Comparison of ENCODE assay signal across 9 cellular contexts in genomic region chr14:69629225-69630127, GRCh38. TPM values are rescaled to one million over a fixed set of nuclear protein-coding genes. Genes with fewer than 3 reads are reported as not detected.
DNase-seq lines count a peak whose midpoint lies in the region; ATAC-seq and TF ChIP-seq lines count a peak whose summit lies in the region.
"Had no signal": no experiment of that assay in that cellular context is flagged by ENCODE, and none has a peak within 500 bp of the region (broad histone marks: within the 10 kb centered on the region; RNA-seq: fewer than 3 reads in every experiment).

No MANE protein-coding gene starts in this region.

- H3K27ac Mint-ChIP-seq in activated CD4-positive, alpha-beta T cell treated with anti-CD3 and anti-CD28 coated beads, Interleukin-2, amount 10 ng/mL, durations not matched to agents 24 days and 14 days = peak overlapping the region; percentile 89
- peak overlapping the region in 9 of 10 donors; percentile 23 to 90 (median 56) for H3K27ac Mint-ChIP-seq in naive thymus-derived CD8-positive, alpha-beta T cell

- no peaks in the 10 kb centered on the region for H3K9me3 Mint-ChIP-seq in activated CD4-positive, alpha-beta T cell treated with anti-CD3 and anti-CD28 coated beads, Interleukin-2, amount 10 ng/mL, durations not matched to agents 24 days and 14 days
- H3K9me3 Mint-ChIP-seq in naive thymus-derived CD8-positive, alpha-beta T cell = no peaks in the 10 kb centered on the region

- no peaks in the 10 kb centered on the region for H3K27me3 Mint-ChIP-seq in activated CD4-positive, alpha-beta T cell treated with anti-CD3 and anti-CD28 coated beads, Interleukin-2, amount 10 ng/mL, durations not matched to agents 24 days and 14 days
- no peaks in the 10 kb centered on the region for H3K27me3 Mint-ChIP-seq in naive thymus-derived CD8-positive, alpha-beta T cell

- H3K4me3 Mint-ChIP-seq in activated CD4-positive, alpha-beta T cell treated with anti-CD3 and anti-CD28 coated beads, Interleukin-2, amount 10 ng/mL, durations not matched to agents 24 days and 14 days = peak overlapping the region; percentile 48
- H3K4me3 Mint-ChIP-seq in naive thymus-derived CD8-positive, alpha-beta T cell = peak overlapping the region in 6 of 10 donors; percentile 1 to 68 (median 34)

- no peak for ATAC-seq in naive thymus-derived CD8-positive, alpha-beta T cell

- POLR2A ChIA-PET in naive thymus-derived CD8-positive, alpha-beta T cell (lab: Charles Lee) = interaction anchor here (0.5 to 1.4 kb wide), 3 partner anchors 11 to 156 kb away, joined by 3 to 5 read pairs (median 5); no protein-coding TSS in a partner anchor

- peaks cover 82% of the 10 kb centered on the region for H3K4me1 Mint-ChIP-seq in activated CD4-positive, alpha-beta T cell treated with anti-CD3 and anti-CD28 coated beads, Interleukin-2, amount 10 ng/mL, durations not matched to agents 24 days and 14 days
- peaks cover 59 to 97% (median 95%) of the 10 kb centered on the region in 4 donors for H3K4me1 Mint-ChIP-seq in naive thymus-derived CD8-positive, alpha-beta T cell

- peaks cover 31% of the 10 kb centered on the region for H3K36me3 Mint-ChIP-seq in activated CD4-positive, alpha-beta T cell treated with anti-CD3 and anti-CD28 coated beads, Interleukin-2, amount 10 ng/mL, durations not matched to agents 24 days and 14 days (ENCODE audit: low read depth)
- H3K36me3 Mint-ChIP-seq in naive thymus-derived CD8-positive, alpha-beta T cell = peaks cover 0 to 3% (median 0%) of the 10 kb centered on the region in 3 donors

- TF ChIP-seq CTCF in GM20000 (IDR thresholded peaks at IDR 0.05; ENCODE audit: extremely low read depth, missing control alignments) = no peak

- intact Hi-C loops in activated CD4-positive, alpha-beta T cell treated with anti-CD3 and anti-CD28 coated beads, Interleukin-2, amount 10 ng/mL, durations not matched to agents 24 days and 14 days (cut with micrococcal nuclease) = no loop called here

- peak; percentile 33; the same call in 1 of the 2 replicates for TF ChIP-seq POLR2A in Raji (IDR thresholded peaks at IDR 0.05; ENCODE audit: insufficient read depth, low read depth, low read length)

- no peak for DNase-seq in activated CD4-positive, alpha-beta T cell treated with anti-CD3 and anti-CD28 coated beads, Interleukin-2, amount 10 ng/mL, durations not matched to agents 24 days and 14 days
- DNase-seq in activated CD4-positive, alpha-beta T cell treated with anti-CD3 and anti-CD28 coated beads for 4 hours = no peak
- DNase-seq in GM20000 (ENCODE audit: low spot score) (peak; percentile 47), GOT3 (lab: John Stamatoyannopoulos, UW) (no peak), HPDE6-E6E7 (ENCODE audit: extremely low spot score) (no peak), A172 (ENCODE audit: low spot score) (no peak)
- DNase-seq in naive thymus-derived CD8-positive, alpha-beta T cell = no peak
- DNase-seq: NCI-H510A had no signal

RNA-seq across cellular contexts. Expression of gene SUSD6, which starts 18.1 kb away (rescaled TPM):
- total RNA-seq in activated CD4-positive, alpha-beta T cell treated with anti-CD3 and anti-CD28 coated beads, Interleukin-2, amount 10 ng/mL, durations not matched to agents 24 days and 14 days = 73.4 and 78.9 TPM in 2 replicates
- 10 to 100 TPM; 34.7 to 38.8 TPM for total RNA-seq in naive thymus-derived CD8-positive, alpha-beta T cell
- 1 to 10 TPM; 4.5 to 6.8 (median 5.6) TPM for polyA plus RNA-seq in naive thymus-derived CD8-positive, alpha-beta T cell
- total RNA-seq in A172 (2014; rRNA removed; shearing (Covaris generic)) = 2.4 and 3.1 TPM in 2 replicates

RNA-seq across cellular contexts. Expression of gene CCDC177, which starts 54.8 kb away (rescaled TPM):
- total RNA-seq in activated CD4-positive, alpha-beta T cell treated with anti-CD3 and anti-CD28 coated beads, Interleukin-2, amount 10 ng/mL, durations not matched to agents 24 days and 14 days = 0.05 TPM in 1 of 2 replicates, not detected in the other
- total RNA-seq in naive thymus-derived CD8-positive, alpha-beta T cell = not detected
- not detected for polyA plus RNA-seq in naive thymus-derived CD8-positive, alpha-beta T cell
- total RNA-seq in A172 (2014; rRNA removed; shearing (Covaris generic)) = not detected in 2 replicates
